8 cellular contexts compared by ENCODE assay signal in genomic region chr3:48548731-48549705, GRCh38. TPM values are rescaled to one million over a fixed set of nuclear protein-coding genes. Genes with fewer than 3 reads are reported as not detected.
A peak's percentile ranks its signal among the peaks of the same experiment; 100 is the strongest.
DNase-seq lines count a peak whose midpoint lies in the region; ATAC-seq and TF ChIP-seq lines count a peak whose summit lies in the region.

No MANE protein-coding gene starts in this region.

- no peaks in the 10 kb centered on the region for H3K9me3 ChIP-seq in liver (ENCODE audit: control insufficient read depth in 4 of 4, low read length in 3 of 4)

- no peaks in the 10 kb centered on the region for H3K27me3 ChIP-seq in liver (ENCODE audit: control insufficient read depth in 4 of 4, insufficient read depth in 4 of 4, low read length in 3 of 4)

- 71% methylated on average over 10 of the region's 10 CpGs for WGBS in liver

- no peak overlapping the region for H3K27ac ChIP-seq in liver (ENCODE audit: low read depth in 1 of 2, low read length in 2 of 2)

- TF ChIP-seq CTCF in liver (IDR thresholded peaks at IDR 0.05; ENCODE audit: low read depth, low read length, missing input control) = peak; percentile 94

- H3K4me3 ChIP-seq in liver (ENCODE audit: low read depth in 1 of 3, low read length in 3 of 3) = no peak overlapping the region

- peak; percentile 96 to 100 for TF ChIP-seq RAD21 in liver (IDR thresholded peaks at IDR 0.05)

- H3K4me1 Mint-ChIP-seq in dendritic cell treated with granulocyte-macrophage colony-stimulating factor and Interleukin-4, amounts not matched to agents 40 ng/mL and 50 ng/mL, for 4 days (ENCODE audit: low read depth) = peaks cover 61% of the 10 kb centered on the region

- H3K36me3 ChIP-seq in liver (ENCODE audit: control insufficient read depth in 4 of 4, insufficient read depth in 3 of 4, low read depth in 1 of 4, low read length in 3 of 4) = no peaks in the 10 kb centered on the region

- peak overlapping the region; percentile 37 for H3K27ac Mint-ChIP-seq in dendritic cell treated with granulocyte-macrophage colony-stimulating factor and Interleukin-4, amounts not matched to agents 40 ng/mL and 50 ng/mL, for 4 days

- no peaks in the 10 kb centered on the region for H3K4me1 ChIP-seq in liver (ENCODE audit: control insufficient read depth in 4 of 4, insufficient read depth in 4 of 4, low read length in 3 of 4)

- peak; percentile 20 for DNase-seq in DMS153 treated with DMSO at 0.1 percent for 48 hours (lab: John Stamatoyannopoulos, UW; ENCODE audit: unreplicated experiment)
- DNase-seq in HEK293T (ENCODE audit: extremely low spot score) = peak; percentile 79
- DNase-seq in NCI-H748 (lab: John Stamatoyannopoulos, UW; ENCODE audit: unreplicated experiment) = peak; percentile 59
- peak; percentile 76 to 80 for DNase-seq in activated CD4-positive, alpha-beta T cell treated with anti-CD3 and anti-CD28 coated beads, Interleukin-2, amount 50 U/mL, for 24 hours (ENCODE audit: low read depth in 1 of 2, low spot score in 1 of 2)
- peak; percentile 70 to 83 (median 82) for DNase-seq in stimulated activated CD4-positive, alpha-beta T cell treated with anti-CD3 and anti-CD28 coated beads, TNF-alpha, amount 100 ng/mL, for 24 hours (ENCODE audit: low read depth in 3 of 3)

- POLR2A ChIA-PET in HEK293T (lab: Yijun Ruan, JAX) = interaction anchor here (0.6 to 1.6 kb wide), 4 partner anchors 9 to 109 kb away, joined by 3 to 7 read pairs (median 4); partner anchors contain the start of genes ATRIP, CCDC51 and TMA7

- peaks cover 72% of the 10 kb centered on the region for H3K36me3 Mint-ChIP-seq in dendritic cell treated with granulocyte-macrophage colony-stimulating factor and Interleukin-4, amounts not matched to agents 40 ng/mL and 50 ng/mL, for 4 days (ENCODE audit: low read depth)

- H3K9me3 Mint-ChIP-seq in dendritic cell treated with granulocyte-macrophage colony-stimulating factor and Interleukin-4, amounts not matched to agents 40 ng/mL and 50 ng/mL, for 4 days = no peaks in the 10 kb centered on the region

- no peak for ATAC-seq in GM19397 (IDR thresholded peaks at IDR 0.05; ENCODE audit: unreplicated experiment)

- CTCF ChIA-PET in HEK293T (lab: Yijun Ruan, JAX) = interaction anchor here (0.6 to 3.0 kb wide), 12 partner anchors 8 to 539 kb away, joined by 3 to 15 read pairs (median 5); partner anchors contain the start of genes PFKFB4 and SLC26A6

- H3K4me3 Mint-ChIP-seq in dendritic cell treated with granulocyte-macrophage colony-stimulating factor and Interleukin-4, amounts not matched to agents 40 ng/mL and 50 ng/mL, for 4 days = no peak overlapping the region

- intact Hi-C loops in dendritic cell treated with granulocyte-macrophage colony-stimulating factor and Interleukin-4, amounts not matched to agents 40 ng/mL and 50 ng/mL, for 4 days (cut with micrococcal nuclease) = loop anchor here (1.0 kb wide), 1 partner anchor 84 kb away; no protein-coding TSS in a partner anchor

- H3K27me3 Mint-ChIP-seq in dendritic cell treated with granulocyte-macrophage colony-stimulating factor and Interleukin-4, amounts not matched to agents 40 ng/mL and 50 ng/mL, for 4 days = no peaks in the 10 kb centered on the region

- H3K9ac ChIP-seq in liver (ENCODE audit: low read depth in 1 of 2, low read length in 2 of 2) = no peak overlapping the region

TF ChIP-seq in HEK293T, 16 proteins besides CTCF, POLR2A, EP300 and RAD21:
- TF ChIP-seq L3MBTL2 (conservative IDR thresholded peaks at IDR 0.05) (no peak), TARDBP (IDR thresholded peaks at IDR 0.05) (no peak), FOXM1 (IDR thresholded peaks at IDR 0.05; ENCODE audit: borderline replicate concordance) (no peak), NFRKB (IDR thresholded peaks at IDR 0.05) (no peak), FOXA1 (IDR thresholded peaks at IDR 0.05) (no peak), SUZ12 (IDR thresholded peaks at IDR 0.05) (no peak), FOXK2 (IDR thresholded peaks at IDR 0.05) (no peak), LEF1 (IDR thresholded peaks at IDR 0.05; ENCODE audit: borderline replicate concordance) (no peak), SP1 (IDR thresholded peaks at IDR 0.05) (no peak), HDGF (IDR thresholded peaks at IDR 0.05; ENCODE audit: borderline replicate concordance) (no peak; the same call in 1 of the 2 replicates), CTBP1 (IDR thresholded peaks at IDR 0.05; ENCODE audit: borderline replicate concordance) (no peak), ELF4 (IDR thresholded peaks at IDR 0.05) (no peak)
- TF ChIP-seq, protein P1, sequence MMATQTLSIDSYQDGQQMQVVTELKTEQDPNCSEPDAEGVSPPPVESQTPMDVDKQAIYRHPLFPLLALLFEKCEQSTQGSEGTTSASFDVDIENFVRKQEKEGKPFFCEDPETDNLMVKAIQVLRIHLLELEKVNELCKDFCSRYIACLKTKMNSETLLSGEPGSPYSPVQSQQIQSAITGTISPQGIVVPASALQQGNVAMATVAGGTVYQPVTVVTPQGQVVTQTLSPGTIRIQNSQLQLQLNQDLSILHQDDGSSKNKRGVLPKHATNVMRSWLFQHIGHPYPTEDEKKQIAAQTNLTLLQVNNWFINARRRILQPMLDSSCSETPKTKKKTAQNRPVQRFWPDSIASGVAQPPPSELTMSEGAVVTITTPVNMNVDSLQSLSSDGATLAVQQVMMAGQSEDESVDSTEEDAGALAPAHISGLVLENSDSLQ (IDR thresholded peaks at IDR 0.05) = no peak

TF ChIP-seq in liver, 16 proteins besides CTCF, POLR2A, EP300 and RAD21:
- TF ChIP-seq NR2F2 (IDR thresholded peaks at IDR 0.05) (no peak), SP1 (IDR thresholded peaks at IDR 0.05) (no peak), YY1 (IDR thresholded peaks at IDR 0.05) (no peak), HNF4A (conservative IDR thresholded peaks at IDR 0.05) (peak in 1 of 2 donors; percentile 47), REST (IDR thresholded peaks at IDR 0.05) (no peak), ZBTB33 (IDR thresholded peaks at IDR 0.05) (no peak), FOXA1 (IDR thresholded peaks at IDR 0.05) (no peak)
- TF ChIP-seq, protein P2, sequence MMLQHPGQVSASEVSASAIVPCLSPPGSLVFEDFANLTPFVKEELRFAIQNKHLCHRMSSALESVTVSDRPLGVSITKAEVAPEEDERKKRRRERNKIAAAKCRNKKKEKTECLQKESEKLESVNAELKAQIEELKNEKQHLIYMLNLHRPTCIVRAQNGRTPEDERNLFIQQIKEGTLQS (IDR thresholded peaks at IDR 0.05) = no peak

RNA-seq across cellular contexts. Expression of gene PFKFB4, which starts 7.6 kb away (rescaled TPM):
- 1 to 10 TPM; 2.7 to 5.3 TPM for total RNA-seq in liver
- polyA plus RNA-seq in liver = under 1 TPM; 0.46 to 0.78 TPM

RNA-seq across cellular contexts. Expression of gene UCN2, which starts 14.6 kb away (rescaled TPM):
- total RNA-seq in liver = under 1 TPM in 1 of 2 donors, not detected in 1; 0.08 TPM
- not detected for polyA plus RNA-seq in liver

RNA-seq across cellular contexts. Expression of gene SHISA5, which starts 45.0 kb away (rescaled TPM):
- 10 to 100 TPM; 40.7 to 50.3 TPM for total RNA-seq in liver
- polyA plus RNA-seq in liver = 100 to 1,000 TPM; 101 to 104 TPM

RNA-seq across cellular contexts. Expression of gene COL7A1, which starts 46.1 kb away (rescaled TPM):
- total RNA-seq in liver = under 1 TPM; 0.37 to 0.84 TPM
- under 1 TPM; 0.24 to 0.43 TPM for polyA plus RNA-seq in liver

Comparison
In these comparisons a context has a peak if more than half of its experiments do, and no peak if none do; other contexts are left out.
1. DNase-seq: peak in every context shown above with its lines; median percentile 82 in stimulated activated CD4-positive, alpha-beta T cell treated with anti-CD3 and anti-CD28 coated beads, TNF-alpha, amount 100 ng/mL, for 24 hours; 79 in HEK293T; 78 in activated CD4-positive, alpha-beta T cell treated with anti-CD3 and anti-CD28 coated beads, Interleukin-2, amount 50 U/mL, for 24 hours; 59 in NCI-H748; 20 in DMS153 treated with DMSO at 0.1 percent for 48 hours.